21 cellular contexts compared by ENCODE assay signal in genomic region chr14:96066976-96067375, GRCh38.
"Had no signal": no experiment of that assay in that cellular context is flagged by ENCODE, and none has a peak within 500 bp of the region (broad histone marks: within the 10 kb centered on the region; RNA-seq: fewer than 3 reads in every experiment).

No MANE protein-coding gene starts in this region.

- DNase-seq: activated B cell treated with CpG ODN at 0.5 μM for 24 hours; activated CD4-positive, alpha-beta memory T cell treated with anti-CD3 and anti-CD28 coated beads, Interleukin-2, amount 10 ng/mL, durations not matched to agents 7 days and 5 days; activated CD4-positive, alpha-beta T cell treated with anti-CD3 and anti-CD28 coated beads for 48 hours; activated CD8-positive, alpha-beta memory T cell treated with anti-CD3 and anti-CD28 coated beads, Interleukin-2, amount 10 ng/mL, durations not matched to agents 7 days and 5 days; activated naive CD4-positive, alpha-beta T cell; activated naive CD8-positive, alpha-beta T cell treated with anti-CD3 and anti-CD28 coated beads for 36 hours; amniotic stem cell; foreskin keratinocyte; left cardiac atrium; stimulated activated CD4-positive, alpha-beta T cell treated with anti-CD3 and anti-CD28 coated beads, Interleukin-2, amount 100 ng/mL, for 24 hours; stimulated activated naive CD4-positive, alpha-beta T cell treated with Interleukin-2 at 50 U/mL for 16 hours; thyroid gland had no signal

- H3K9me3 ChIP-seq: thyroid gland, vagina had no signal

- H3K4me3 ChIP-seq: hepatocyte, lung, thyroid gland, vagina had no signal

- H3K27ac ChIP-seq: foreskin keratinocyte, hepatocyte, thyroid gland, vagina had no signal

- H3K4me2 ChIP-seq: hepatocyte had no signal

- ATAC-seq: activated CD8-positive, alpha-beta memory T cell treated with anti-CD3 and anti-CD28 coated beads, Interleukin-2, amount 10 ng/mL, durations not matched to agents 7 days and 5 days; activated T-helper 17 cell treated with anti-CD3 and anti-CD28 coated beads, Interleukin-2, amount 50 U/mL, for 72 hours; foreskin keratinocyte; left cardiac atrium had no signal

- FAIRE-seq: TTC549 had no signal

- H3K4me1 ChIP-seq: foreskin keratinocyte, thyroid gland had no signal

- H3K4me3 Mint-ChIP-seq: activated B cell treated with CpG ODN at 0.5 μM for 24 hours; activated CD4-positive, alpha-beta memory T cell treated with anti-CD3 and anti-CD28 coated beads, Interleukin-2, amount 10 ng/mL, durations not matched to agents 7 days and 5 days; activated CD8-positive, alpha-beta memory T cell treated with anti-CD3 and anti-CD28 coated beads, Interleukin-2, amount 10 ng/mL, durations not matched to agents 7 days and 5 days; activated naive CD8-positive, alpha-beta T cell treated with anti-CD3 and anti-CD28 coated beads for 36 hours; activated T-helper 17 cell treated with anti-CD3 and anti-CD28 coated beads, Interleukin-2, amount 50 U/mL, for 72 hours; mesothelial cell of epicardium; nephron; T-helper 2 cell treated with Interferon-gamma antibody and Interleukin-4, amounts not matched to agents 5 μg/mL and 100 μg/mL, for 36 hours had no signal

- H3K27me3 Mint-ChIP-seq: progenitor cell of endocrine pancreas had no signal

- H3K36me3 Mint-ChIP-seq: activated CD8-positive, alpha-beta memory T cell treated with anti-CD3 and anti-CD28 coated beads, Interleukin-2, amount 10 ng/mL, durations not matched to agents 7 days and 5 days; activated naive CD8-positive, alpha-beta T cell treated with anti-CD3 and anti-CD28 coated beads for 36 hours had no signal

- H3K79me2 ChIP-seq: hepatocyte had no signal

- H2AFZ ChIP-seq: hepatocyte had no signal

- H3K27ac Mint-ChIP-seq: activated B cell treated with CpG ODN at 0.5 μM for 24 hours; activated CD4-positive, alpha-beta memory T cell treated with anti-CD3 and anti-CD28 coated beads, Interleukin-2, amount 10 ng/mL, durations not matched to agents 7 days and 5 days; activated CD8-positive, alpha-beta memory T cell treated with anti-CD3 and anti-CD28 coated beads, Interleukin-2, amount 10 ng/mL, durations not matched to agents 7 days and 5 days; activated naive CD8-positive, alpha-beta T cell treated with anti-CD3 and anti-CD28 coated beads for 36 hours; activated T-helper 17 cell treated with anti-CD3 and anti-CD28 coated beads, Interleukin-2, amount 50 U/mL, for 72 hours; mesothelial cell of epicardium; nephron; progenitor cell of endocrine pancreas; T-helper 2 cell treated with Interferon-gamma antibody and Interleukin-4, amounts not matched to agents 5 μg/mL and 100 μg/mL, for 36 hours had no signal

- H3K27me3 ChIP-seq: hepatocyte, thyroid gland, vagina had no signal

- H3K4me1 Mint-ChIP-seq: activated B cell treated with CpG ODN at 0.5 μM for 24 hours; activated CD4-positive, alpha-beta memory T cell treated with anti-CD3 and anti-CD28 coated beads, Interleukin-2, amount 10 ng/mL, durations not matched to agents 7 days and 5 days; activated CD8-positive, alpha-beta memory T cell treated with anti-CD3 and anti-CD28 coated beads, Interleukin-2, amount 10 ng/mL, durations not matched to agents 7 days and 5 days; activated naive CD8-positive, alpha-beta T cell treated with anti-CD3 and anti-CD28 coated beads for 36 hours; mesothelial cell of epicardium had no signal

- H3K9me3 Mint-ChIP-seq: activated B cell treated with CpG ODN at 0.5 μM for 24 hours; activated CD4-positive, alpha-beta memory T cell treated with anti-CD3 and anti-CD28 coated beads, Interleukin-2, amount 10 ng/mL, durations not matched to agents 7 days and 5 days; activated naive CD8-positive, alpha-beta T cell treated with anti-CD3 and anti-CD28 coated beads for 36 hours; activated T-helper 17 cell treated with anti-CD3 and anti-CD28 coated beads, Interleukin-2, amount 50 U/mL, for 72 hours; mesothelial cell of epicardium; T-helper 2 cell treated with Interferon-gamma antibody and Interleukin-4, amounts not matched to agents 5 μg/mL and 100 μg/mL, for 36 hours had no signal

- H3K36me3 ChIP-seq: thyroid gland, vagina had no signal
